ENCODE assay signal across 16 cellular contexts in the genomic region with DNA sequence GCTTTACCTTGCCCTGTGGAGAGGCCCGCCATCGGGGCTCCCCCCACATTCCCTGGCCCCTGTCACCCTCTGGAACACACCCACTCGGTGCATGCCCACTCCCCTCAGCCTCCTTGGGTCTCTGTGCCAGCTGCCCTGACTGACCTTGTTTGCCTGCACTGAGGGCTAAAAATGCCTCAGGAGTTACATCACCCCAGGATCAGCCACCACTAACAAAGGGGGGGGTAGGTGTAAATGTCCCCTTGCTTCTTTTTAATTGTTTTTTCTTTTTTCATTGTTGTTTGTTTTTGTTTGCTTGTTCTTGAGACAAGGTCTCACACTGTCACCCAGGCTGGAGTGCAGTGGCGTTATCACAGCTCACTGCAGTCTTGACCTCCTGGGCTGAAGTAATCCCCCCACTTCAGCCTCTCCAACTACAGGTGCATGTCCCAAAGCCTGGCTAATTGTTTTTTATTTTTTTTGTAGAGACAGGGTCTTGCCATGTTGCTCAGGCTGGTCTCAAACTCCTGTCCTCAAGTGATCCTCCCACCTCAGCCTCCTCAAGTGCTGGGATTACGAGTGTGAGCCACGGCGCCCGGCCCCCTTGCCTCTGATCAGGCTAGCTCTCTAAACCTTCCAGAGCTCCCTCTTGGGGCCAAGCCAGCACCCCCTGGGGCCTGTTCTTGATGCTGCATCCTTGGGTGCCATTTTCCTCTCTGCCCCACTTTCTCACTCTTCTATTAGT.
DNase-seq lines count a peak whose midpoint lies in the region; ATAC-seq and TF ChIP-seq lines count a peak whose summit lies in the region.
"Had no signal": no experiment of that assay in that cellular context is flagged by ENCODE, and none has a peak within 500 bp of the region (broad histone marks: within the 10 kb centered on the region; RNA-seq: fewer than 3 reads in every experiment).

No MANE protein-coding gene starts in this region.

- no peak for TF ChIP-seq RAD21 in IMR-90 (IDR thresholded peaks at IDR 0.05; ENCODE audit: low read length)

- H2AK5ac ChIP-seq in IMR-90 (ENCODE audit: low read depth, low read length), result no peak overlapping the region

- H2BK120ac ChIP-seq in IMR-90 (ENCODE audit: low read depth, low read length), result no peak overlapping the region

- no peak for TF ChIP-seq CTCF in IMR-90 (conservative IDR thresholded peaks at IDR 0.05; ENCODE audit: low read depth, low read length)

- no peak overlapping the region for H4K91ac ChIP-seq in IMR-90 (ENCODE audit: insufficient read depth, low read depth, low read length)

- no peaks in the 10 kb centered on the region for H4K20me1 ChIP-seq in IMR-90 (ENCODE audit: insufficient read depth, low read length)
- no peaks in the 10 kb centered on the region for H4K20me1 ChIP-seq in GM23248 (ENCODE audit: insufficient read depth)
- H4K20me1 ChIP-seq: BLaER1 had no signal

- H3K4me3 ChIP-seq in IMR-90 (ENCODE audit: insufficient read depth, low read depth, low read length), result no peak overlapping the region
- no peak overlapping the region for H3K4me3 ChIP-seq in GM23248
- H3K4me3 ChIP-seq: BLaER1, GM12878 had no signal

- H4K8ac ChIP-seq in IMR-90 (ENCODE audit: low read depth in 2 of 2, low read length in 2 of 2), result no peak overlapping the region

- BruUV-seq in IMR-90 (replicated peaks; lab: Mats Ljungman, UMichigan), result no TSS peak

- WGBS in IMR-90 (ENCODE audit: extremely low coverage in 2 of 2, insufficient read length in 1 of 2), 2 experiments, result no CpG with 5 or more reads among the region's 8 CpGs
- 67 to 68% methylated on average over 8 of the region's 8 CpGs for WGBS in GM23248 (ENCODE audit: low coverage in 1 of 2, low lambda C conversion rate in 2 of 2, missing lambda C conversion rate in 2 of 2), 2 experiments

- H2BK20ac ChIP-seq in IMR-90 (ENCODE audit: low read depth, low read length), result no peak overlapping the region

- H3F3A ChIP-seq in GM23248 (ENCODE audit: insufficient read depth), result no peaks in the 10 kb centered on the region

- H3K27ac ChIP-seq in IMR-90 (ENCODE audit: insufficient read depth, low read length) (no peak overlapping the region), GM23248 (no peak overlapping the region)
- H3K27ac ChIP-seq: BLaER1 had no signal

- no peak for DNase-seq in Right ventricle myocardium superior
- DNase-seq in cardiac septum (ENCODE audit: low spot score), result no peak
- no peak for DNase-seq in IMR-90
- DNase-seq in mesenteric fat pad (ENCODE audit: low spot score), result peak; percentile 51
- no peak for DNase-seq in GM19240 (ENCODE audit: insufficient read length, low spot score)
- DNase-seq in DMS 273 treated with DMSO at 0.1 percent for 48 hours (lab: John Stamatoyannopoulos, UW), result no peak
- no peak for DNase-seq in GM23248
- DNase-seq: 8988T; CD4-positive, alpha-beta memory T cell; DMS79 treated with DMSO at 0.1 percent for 48 hours; GF-D8; GOT3; H7 had no signal

- H3K9me3 ChIP-seq in IMR-90 (ENCODE audit: control insufficient read depth, insufficient read depth, low read length) (no peaks in the 10 kb centered on the region), GM23248 (ENCODE audit: low read depth) (no peaks in the 10 kb centered on the region)
- H3K9me3 ChIP-seq: BLaER1 had no signal

- in situ Hi-C loops in IMR-90 (cut with MboI; ENCODE audit: low sequenced_read_pairs) (no loop called here), GM23248 (cut with MboI) (no loop called here)

- no peak overlapping the region for H3K9ac ChIP-seq in IMR-90 (ENCODE audit: low read depth, low read length)
- no peak overlapping the region for H3K9ac ChIP-seq in GM23248
- H3K9ac ChIP-seq: BLaER1 had no signal

- intact Hi-C loops in Right ventricle myocardium superior (cut with DNase I) (no loop called here), cardiac septum (cut with DNase I) (no loop called here), IMR-90 (cut with micrococcal nuclease) (no loop called here)

- H3K4me2 ChIP-seq in IMR-90 (ENCODE audit: low read depth, low read length) (no peak overlapping the region), GM23248 (ENCODE audit: unreplicated experiment) (no peak overlapping the region)

- no peaks in the 10 kb centered on the region for H3K79me1 ChIP-seq in IMR-90 (ENCODE audit: low read depth in 1 of 2, low read length in 2 of 2)

- no peaks in the 10 kb centered on the region for H3K9me2 ChIP-seq in GM23248 (ENCODE audit: insufficient read depth)

- no peak for TF ChIP-seq POLR2A in IMR-90 (IDR thresholded peaks at IDR 0.05; ENCODE audit: low read depth, low read length)

- H2AFZ ChIP-seq in IMR-90 (replicated peaks; ENCODE audit: low read length, poor library complexity) (no peak overlapping the region), GM23248 (no peak overlapping the region)

- H3K79me2 ChIP-seq in GM23248 (ENCODE audit: insufficient read depth), result no peaks in the 10 kb centered on the region

- POLR2A ChIA-PET in IMR-90 (lab: Charles Lee; ENCODE audit: unreplicated experiment), result no interaction called here

- no peak overlapping the region for H2AK9ac ChIP-seq in IMR-90 (replicated peaks; ENCODE audit: low read depth, low read length, poor library complexity)

- H3K4me1 ChIP-seq in IMR-90 (ENCODE audit: control insufficient read depth, insufficient read depth, low read length) (peaks cover 4% of the 10 kb centered on the region; the same call in 1 of the 2 replicates), GM23248 (ENCODE audit: insufficient read depth) (no peaks in the 10 kb centered on the region)

- H3K4ac ChIP-seq in IMR-90 (ENCODE audit: low read depth, low read length), result no peak overlapping the region; the same call in 1 of the 2 replicates

- no peak overlapping the region for H4K5ac ChIP-seq in IMR-90 (ENCODE audit: low read depth, low read length)

- H3K27me3 ChIP-seq in IMR-90 (ENCODE audit: control insufficient read depth, insufficient read depth, low read length) (0 out of 2 replicates have a peak, but pooled peaks cover 1% of the 10 kb centered on the region), GM23248 (replicated peaks; ENCODE audit: insufficient read depth) (peaks cover 9% of the 10 kb centered on the region)
- H3K27me3 ChIP-seq: BLaER1 had no signal

- CTCF ChIA-PET in IMR-90 (lab: Yijun Ruan, JAX), result no interaction called here

- H3K36me3 ChIP-seq in IMR-90 (ENCODE audit: control insufficient read depth, insufficient read depth, low read length), result no peaks in the 10 kb centered on the region
- H3K36me3 ChIP-seq in GM23248 (ENCODE audit: low read depth), result no peaks in the 10 kb centered on the region
- H3K36me3 ChIP-seq: BLaER1 had no signal

- H3K56ac ChIP-seq in IMR-90 (ENCODE audit: extremely low read depth, insufficient read depth, low read length), result no peak overlapping the region

- ATAC-seq in Right ventricle myocardium superior (ENCODE audit: poor library complexity) (peak; percentile 73), IMR-90 (ENCODE audit: low read depth) (peak; percentile 37)
- ATAC-seq: GM12878, HCT116 had no signal

- no peak overlapping the region for H3K14ac ChIP-seq in IMR-90 (replicated peaks; ENCODE audit: low read depth, low read length)

- no peak overlapping the region for H3K23ac ChIP-seq in IMR-90 (ENCODE audit: low read depth, low read length)

- H2BK15ac ChIP-seq in IMR-90 (ENCODE audit: low read depth, low read length), result no peak overlapping the region

- dilution Hi-C loops in IMR-90 (cut with HindIII; ENCODE audit: low sequenced_read_pairs, unreplicated experiment), result no loop called here

- no peak overlapping the region for H2BK5ac ChIP-seq in IMR-90 (ENCODE audit: low read depth, low read length, poor library complexity, severe bottlenecking)

- H3K9me1 ChIP-seq in IMR-90 (ENCODE audit: insufficient read depth, low read length), result no peaks in the 10 kb centered on the region

- H3K18ac ChIP-seq in IMR-90 (ENCODE audit: low read depth, low read length), result no peak overlapping the region

TF ChIP-seq in IMR-90, 13 proteins besides CTCF, POLR2A, EP300 and RAD21:
- no peak for TF ChIP-seq NFE2L2 (IDR thresholded peaks at IDR 0.05; ENCODE audit: low read depth, low read length)
- no peak for TF ChIP-seq SMC3 (IDR thresholded peaks at IDR 0.05; ENCODE audit: low read depth, low read length)
- no peak for TF ChIP-seq FOS (IDR thresholded peaks at IDR 0.05; ENCODE audit: low read depth, low read length)
- no peak for TF ChIP-seq RFX5 (IDR thresholded peaks at IDR 0.05; ENCODE audit: low read depth, low read length)
- no peak for TF ChIP-seq MAZ (IDR thresholded peaks at IDR 0.05; ENCODE audit: borderline replicate concordance, low read depth, low read length)
- no peak for TF ChIP-seq CEBPB (IDR thresholded peaks at IDR 0.05; ENCODE audit: low read depth, low read length)
- TF ChIP-seq, protein P1, sequence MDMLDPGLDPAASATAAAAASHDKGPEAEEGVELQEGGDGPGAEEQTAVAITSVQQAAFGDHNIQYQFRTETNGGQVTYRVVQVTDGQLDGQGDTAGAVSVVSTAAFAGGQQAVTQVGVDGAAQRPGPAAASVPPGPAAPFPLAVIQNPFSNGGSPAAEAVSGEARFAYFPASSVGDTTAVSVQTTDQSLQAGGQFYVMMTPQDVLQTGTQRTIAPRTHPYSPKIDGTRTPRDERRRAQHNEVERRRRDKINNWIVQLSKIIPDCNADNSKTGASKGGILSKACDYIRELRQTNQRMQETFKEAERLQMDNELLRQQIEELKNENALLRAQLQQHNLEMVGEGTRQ (IDR thresholded peaks at IDR 0.05; ENCODE audit: low read depth, low read length), result no peak
- no peak for TF ChIP-seq MXI1 (IDR thresholded peaks at IDR 0.05; ENCODE audit: borderline replicate concordance, low read depth, low read length)
- no peak for TF ChIP-seq MAFK (IDR thresholded peaks at IDR 0.05; ENCODE audit: low read depth, low read length)
- no peak for TF ChIP-seq RCOR1 (IDR thresholded peaks at IDR 0.05; ENCODE audit: insufficient replicate concordance, low read length)
